In genomic region chr9:131423171-131423581, GRCh38 we compare ENCODE assay signal across 1 cellular context.
TF ChIP-seq lines count a peak whose summit lies in the region.

No MANE protein-coding gene starts in this region.

TF ChIP-seq in SK-N-SH, 30 proteins besides CTCF, POLR2A, EP300 and RAD21 (continued from another document):
- TF ChIP-seq PBX3 (IDR thresholded peaks at IDR 0.05), result peak; percentile 33; the same call in 1 of the 2 replicates
- no peak for TF ChIP-seq USF1 (IDR thresholded peaks at IDR 0.05; ENCODE audit: borderline replicate concordance, low read depth)
- 0 out of 2 replicates have a peak, but pooled peaks have one; percentile 49 for TF ChIP-seq RCOR1 (IDR thresholded peaks at IDR 0.05; ENCODE audit: low read length)
- TF ChIP-seq TEAD4 (IDR thresholded peaks at IDR 0.05; ENCODE audit: borderline replicate concordance, insufficient read depth), result no peak
- TF ChIP-seq MXI1 (IDR thresholded peaks at IDR 0.05; ENCODE audit: low read depth, low read length), result peak; percentile 60; the same call in 1 of the 2 replicates
- TF ChIP-seq SIN3A (IDR thresholded peaks at IDR 0.05; ENCODE audit: borderline replicate concordance, low read depth, low read length), result 0 out of 2 replicates have a peak, but pooled peaks have one; percentile 37
- TF ChIP-seq TCF12 (IDR thresholded peaks at IDR 0.05), result peak; percentile 41; the same call in 1 of the 2 replicates
